22 cellular contexts compared by ENCODE assay signal in the genomic region with DNA sequence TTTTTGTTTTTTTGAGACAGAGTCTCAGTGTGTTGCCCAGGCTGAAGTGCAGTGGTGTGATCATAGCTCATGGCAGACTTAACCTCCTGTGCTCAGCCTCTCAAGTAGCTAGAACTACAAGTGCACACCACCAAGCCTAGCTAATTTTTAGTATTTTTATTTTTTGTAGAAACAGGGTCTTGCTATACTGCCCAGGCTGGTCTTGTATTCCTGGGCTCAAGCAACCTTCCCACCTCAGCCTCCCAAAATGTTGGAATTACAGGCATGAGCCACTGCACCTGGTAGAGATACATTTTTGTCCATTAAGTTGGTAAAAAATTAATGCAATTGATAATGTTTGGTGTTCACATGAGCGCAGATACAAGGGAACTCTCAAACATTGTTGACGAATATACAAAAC. TPM values are rescaled to one million over a fixed set of nuclear protein-coding genes. Genes with fewer than 3 reads are reported as not detected.
"Had no signal": no experiment of that assay in that cellular context is flagged by ENCODE, and none has a peak within 500 bp of the region (broad histone marks: within the 10 kb centered on the region; RNA-seq: fewer than 3 reads in every experiment).

No MANE protein-coding gene starts in this region.

- H2AFZ ChIP-seq: parathyroid adenoma had no signal

- H3K27me3 ChIP-seq: dorsolateral prefrontal cortex, right lobe of liver, thyroid gland had no signal

- ATAC-seq: esophagus mucosa; gastrocnemius medialis; naive thymus-derived CD4-positive, alpha-beta T cell; stimulated activated effector memory CD8-positive, alpha-beta T cell treated with anti-CD3 and anti-CD28 coated beads, Interleukin-12 subunit alpha, Interleukin-12 subunit beta, amount 100 ng/mL, for 72 hours had no signal

- H3K9ac ChIP-seq: parathyroid adenoma had no signal

- DNase-seq: cerebellar nuclear complex; effector CD4-positive, alpha-beta T cell; foreskin fibroblast; gastrocnemius medialis; midbrain; naive thymus-derived CD4-positive, alpha-beta T cell; stimulated activated CD4-positive, alpha-beta T cell treated with anti-CD3 and anti-CD28 coated beads, Interleukin-2, amount 100 ng/mL, for 24 hours; stimulated activated CD4-positive, alpha-beta T cell treated with anti-CD3 and anti-CD28 coated beads, Interleukin-4, amount 100 ng/mL, for 24 hours; stimulated activated naive CD4-positive, alpha-beta T cell treated with Interleukin-2 at 50 U/mL for 16 hours; stomach; thyroid gland; trophoblast cell had no signal

- H3K36me3 ChIP-seq: gastrocnemius medialis, neutrophil, right lobe of liver, stomach, thyroid gland had no signal

- H3K4me2 ChIP-seq: smooth muscle cell had no signal

- H3K9me3 ChIP-seq: gastrocnemius medialis, neutrophil, right lobe of liver, stomach, thyroid gland had no signal

- H3K4me3 ChIP-seq: dorsolateral prefrontal cortex, gastrocnemius medialis, lung, right lobe of liver, smooth muscle cell, stomach, thyroid gland had no signal

- H3K4me1 ChIP-seq: gastrocnemius medialis, parathyroid adenoma, right lobe of liver, stomach, thyroid gland had no signal

- H3K27ac ChIP-seq: dorsolateral prefrontal cortex, epithelial cell of prostate, gastrocnemius medialis, neutrophil, parathyroid adenoma, right lobe of liver, stomach, thyroid gland had no signal

RNA-seq across cellular contexts. Expression of gene SRCIN1, which starts 22.2 kb away (rescaled TPM):
- total RNA-seq: glomerular endothelial cell had no signal
- polyA plus RNA-seq: naive thymus-derived CD4-positive, alpha-beta T cell had no signal

RNA-seq across cellular contexts. Expression of gene EPOP, which starts 46.8 kb away (rescaled TPM):
- polyA plus RNA-seq: naive thymus-derived CD4-positive, alpha-beta T cell had no signal
